In genomic region chr5:105905392-105905791, GRCh38 we compare ENCODE assay signal across 17 cellular contexts.
A peak's percentile ranks its signal among the peaks of the same experiment; 100 is the strongest.
DNase-seq lines count a peak whose midpoint lies in the region; ATAC-seq and TF ChIP-seq lines count a peak whose summit lies in the region.
"Had no signal": no experiment of that assay in that cellular context is flagged by ENCODE, and none has a peak within 500 bp of the region (broad histone marks: within the 10 kb centered on the region; RNA-seq: fewer than 3 reads in every experiment).

No MANE protein-coding gene starts in this region.

- TF ChIP-seq CTCF in epithelial cell of esophagus (IDR thresholded peaks at IDR 0.05; ENCODE audit: insufficient read depth, low read depth, low read length, missing control alignments), result no peak

- no peak for ATAC-seq in activated CD4-positive, CD25-positive, alpha-beta regulatory T cell treated with anti-CD3 and anti-CD28 coated beads, Interleukin-2, amount 50 U/mL, for 24 hours

- H3K4me3 ChIP-seq in epithelial cell of esophagus (ENCODE audit: low read length) (no peak overlapping the region), skeletal muscle cell (ENCODE audit: low read depth, low read length) (no peak overlapping the region)

- DNase-seq in NCI-H748 (lab: John Stamatoyannopoulos, UW; ENCODE audit: unreplicated experiment), result peak; percentile 29
- no peak for DNase-seq in NCI-H748 treated with DMSO at 0.1 percent for 48 hours (lab: John Stamatoyannopoulos, UW)
- DNase-seq in NCI-H446 treated with DMSO at 0.1 percent for 48 hours (lab: John Stamatoyannopoulos, UW), result peak; percentile 42
- DNase-seq in epithelial cell of esophagus (ENCODE audit: low read depth), result peak; percentile 7
- DNase-seq in skeletal muscle cell (ENCODE audit: low read depth), result peak; percentile 50
- no peak for DNase-seq in SKM-1 treated with dmso at 0.1 percent for 144 hours (lab: John Stamatoyannopoulos, UW; ENCODE audit: unreplicated experiment)
- DNase-seq in HPDE6-E6E7 (ENCODE audit: extremely low spot score), result no peak
- DNase-seq: C1 segment of cervical spinal cord; DMS153; H9; MV-4-11; NCI-H1417; NCI-H2029 treated with DMSO at 0.1 percent for 48 hours; NCI-H524 treated with DMSO at 0.1 percent for 48 hours; NK-92 treated with Interleukin-12 subunit alpha and Interleukin-12 subunit beta, amount 100 ng/mL, for 24 hours; SIG-M5 had no signal

Comparison
In these comparisons a context has a peak if more than half of its experiments do, and no peak if none do; other contexts are left out.
1. DNase-seq: peak in NCI-H748 (single experiment), NCI-H446 treated with DMSO at 0.1 percent for 48 hours (single experiment), epithelial cell of esophagus (single experiment) and skeletal muscle cell (single experiment); none in NCI-H748 treated with DMSO at 0.1 percent for 48 hours (single experiment), SKM-1 treated with dmso at 0.1 percent for 144 hours (single experiment) and HPDE6-E6E7 (single experiment).